ENCODE assay signal across 11 cellular contexts in the genomic region with DNA sequence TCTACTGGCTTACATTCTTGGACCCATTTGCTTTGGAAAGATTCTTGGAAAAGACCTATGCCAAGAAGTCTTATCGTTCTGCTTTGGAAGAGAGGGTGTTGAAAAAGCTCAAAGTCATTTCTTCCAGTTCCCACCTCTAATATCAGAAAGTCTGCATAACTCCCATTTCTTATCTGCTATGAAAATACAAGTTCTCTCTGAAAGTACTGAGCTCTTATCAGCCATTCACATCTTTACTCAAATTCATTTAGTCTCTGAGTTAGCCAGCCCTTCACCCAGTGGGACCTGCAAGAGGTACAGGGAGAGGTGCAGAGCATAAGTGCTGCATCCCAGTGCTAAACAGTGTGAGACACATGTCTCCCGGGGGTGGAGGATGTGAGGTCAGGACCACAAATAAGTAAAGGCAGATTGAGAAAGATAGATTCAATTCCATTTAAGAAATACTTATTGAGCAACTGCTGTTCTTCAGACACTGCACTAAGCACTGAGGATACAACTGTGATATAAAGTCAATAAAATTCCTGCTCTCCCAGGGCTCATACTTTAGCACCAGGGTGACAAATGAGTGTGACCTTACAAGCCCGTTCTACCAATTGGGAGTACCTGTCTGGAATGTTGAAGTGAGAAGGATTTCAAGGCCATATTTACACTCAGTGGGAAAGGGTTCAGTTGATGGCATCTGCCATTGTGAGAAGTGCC.
DNase-seq lines count a peak whose midpoint lies in the region; ATAC-seq and TF ChIP-seq lines count a peak whose summit lies in the region.
"Had no signal": no experiment of that assay in that cellular context is flagged by ENCODE, and none has a peak within 500 bp of the region (broad histone marks: within the 10 kb centered on the region; RNA-seq: fewer than 3 reads in every experiment).

No MANE protein-coding gene starts in this region.

- H4K91ac ChIP-seq in trophoblast cell (ENCODE audit: low read depth, low read length), result no peak overlapping the region

- H2BK120ac ChIP-seq in trophoblast cell (ENCODE audit: insufficient read depth, low read length, poor library complexity), result no peak overlapping the region

- no peaks in the 10 kb centered on the region for H3K9me3 ChIP-seq in CD8-positive, alpha-beta T cell (ENCODE audit: low read length)
- H3K9me3 ChIP-seq in trophoblast cell (ENCODE audit: insufficient read depth, low read depth, low read length), result no peaks in the 10 kb centered on the region
- H3K9me3 ChIP-seq: transverse colon had no signal

- no peak overlapping the region for H2AFZ ChIP-seq in trophoblast cell (ENCODE audit: insufficient read depth, low read length, poor library complexity)

- POLR2A ChIA-PET in CD8-positive, alpha-beta T cell (lab: Charles Lee), result interaction anchor here (0.9 to 1.2 kb wide), 2 partner anchors 13 to 280 kb away, joined by 3 read pairs; no protein-coding TSS in a partner anchor

- in situ Hi-C loops in brain microvascular endothelial cell (cut with HindIII; ENCODE audit: low pct_ligation_motif_present, low sequenced_read_pairs), result no loop called here

- H3K4ac ChIP-seq in trophoblast cell (ENCODE audit: low read depth, low read length), result no peak overlapping the region

- no peak overlapping the region for H3K23ac ChIP-seq in trophoblast cell (ENCODE audit: low read length)

- no peak for TF ChIP-seq CTCF in CD8-positive, alpha-beta T cell (IDR thresholded peaks at IDR 0.05)
- TF ChIP-seq CTCF in brain microvascular endothelial cell (IDR thresholded peaks at IDR 0.05; ENCODE audit: low read depth, low read length, missing control alignments), result no peak

- peak overlapping the region; percentile 18 for H3K27ac Mint-ChIP-seq in CD8-positive, alpha-beta T cell

- no peaks in the 10 kb centered on the region for H3K27me3 ChIP-seq in CD8-positive, alpha-beta T cell (ENCODE audit: insufficient read depth, low read length)
- H3K27me3 ChIP-seq in brain microvascular endothelial cell (replicated peaks) (no peaks in the 10 kb centered on the region), trophoblast cell (ENCODE audit: insufficient read depth, low read length) (no peaks in the 10 kb centered on the region)
- H3K27me3 ChIP-seq: cardiac muscle cell, transverse colon had no signal

- no peak for ATAC-seq in CD8-positive, alpha-beta T cell
- ATAC-seq in GM19467 (IDR thresholded peaks at IDR 0.05; ENCODE audit: unreplicated experiment) (no peak), HG02678 (IDR thresholded peaks at IDR 0.05; ENCODE audit: unreplicated experiment) (no peak), HG02759 (IDR thresholded peaks at IDR 0.05; ENCODE audit: unreplicated experiment) (no peak)
- ATAC-seq: sciatic nerve had no signal

- H4K8ac ChIP-seq in trophoblast cell (ENCODE audit: low read depth, low read length), result no peak overlapping the region

- no peak overlapping the region for H3K9ac ChIP-seq in trophoblast cell (ENCODE audit: low read length)

- H3K36me3 ChIP-seq in CD8-positive, alpha-beta T cell (ENCODE audit: insufficient read depth, low read length), result peaks cover 47% of the 10 kb centered on the region
- no peaks in the 10 kb centered on the region for H3K36me3 ChIP-seq in brain microvascular endothelial cell (replicated peaks)
- H3K36me3 ChIP-seq in trophoblast cell (ENCODE audit: control insufficient read depth in 1 of 2, insufficient read depth in 2 of 2, low read length in 2 of 2), result no peaks in the 10 kb centered on the region
- H3K36me3 ChIP-seq: cardiac muscle cell had no signal

- DNase-seq in CD8-positive, alpha-beta T cell, result no peak
- DNase-seq in NCI-H460 (ENCODE audit: extremely low read depth, low read depth) (peak; percentile 94), brain microvascular endothelial cell (peak; percentile 86), trophoblast cell (peak; percentile 25 to 47), head of caudate nucleus (no peak)
- DNase-seq: transverse colon had no signal

- intact Hi-C loops in CD8-positive, alpha-beta T cell (cut with DNase I, micrococcal nuclease), result no loop called here
- intact Hi-C loops in head of caudate nucleus (cut with DNase I), result no loop called here

- no peak overlapping the region for H3K14ac ChIP-seq in trophoblast cell (ENCODE audit: low read length)

- H3K79me1 ChIP-seq in trophoblast cell (ENCODE audit: low read length), result peaks cover 2% of the 10 kb centered on the region

- H2BK5ac ChIP-seq in trophoblast cell (ENCODE audit: low read depth, low read length, poor library complexity), result no peak overlapping the region

- H3K4me1 ChIP-seq in CD8-positive, alpha-beta T cell (ENCODE audit: insufficient read depth, low read length), result no peaks in the 10 kb centered on the region
- H3K4me1 ChIP-seq in trophoblast cell (ENCODE audit: control insufficient read depth in 1 of 2, insufficient read depth in 2 of 2, low read length in 2 of 2), result peaks cover 12 to 18% of the 10 kb centered on the region in 2 experiments

- H3K27me3 Mint-ChIP-seq in CD8-positive, alpha-beta T cell (ENCODE audit: low read depth), result no peaks in the 10 kb centered on the region

- H3K79me2 ChIP-seq in trophoblast cell (ENCODE audit: control insufficient read depth, insufficient read depth, low read length, poor library complexity), result no peaks in the 10 kb centered on the region

- H3K4me3 Mint-ChIP-seq in CD8-positive, alpha-beta T cell, result no peak overlapping the region

- no peak overlapping the region for H2AK5ac ChIP-seq in trophoblast cell (ENCODE audit: low read length)

- H3K4me1 Mint-ChIP-seq in CD8-positive, alpha-beta T cell (ENCODE audit: low read depth), result peaks cover 25% of the 10 kb centered on the region

- H4K12ac ChIP-seq in trophoblast cell (ENCODE audit: low read depth, low read length), result no peak overlapping the region

- WGBS in trophoblast cell (ENCODE audit: extremely low coverage, insufficient coverage, insufficient read length), result no CpG with 5 or more reads among the region's 3 CpGs

- H3K4me2 ChIP-seq in trophoblast cell (ENCODE audit: low read length), result no peak overlapping the region

- no peak overlapping the region for H2BK12ac ChIP-seq in trophoblast cell (ENCODE audit: low read length)

- no peaks in the 10 kb centered on the region for H3K9me3 Mint-ChIP-seq in CD8-positive, alpha-beta T cell

- CTCF ChIA-PET in CD8-positive, alpha-beta T cell (lab: Charles Lee), result no interaction called here

- peaks cover 75% of the 10 kb centered on the region for H3K36me3 Mint-ChIP-seq in CD8-positive, alpha-beta T cell

- no peak overlapping the region for H3K4me3 ChIP-seq in CD8-positive, alpha-beta T cell (ENCODE audit: low read depth, low read length)
- no peak overlapping the region for H3K4me3 ChIP-seq in brain microvascular endothelial cell (ENCODE audit: low read depth, low read length)
- no peak overlapping the region for H3K4me3 ChIP-seq in trophoblast cell (ENCODE audit: low read depth, low read length)
- H3K4me3 ChIP-seq: cardiac muscle cell, transverse colon had no signal

- H3K18ac ChIP-seq in trophoblast cell (ENCODE audit: low read length), result no peak overlapping the region

- no peak overlapping the region for H3K27ac ChIP-seq in CD8-positive, alpha-beta T cell (ENCODE audit: low read depth, low read length)
- H3K27ac ChIP-seq in brain microvascular endothelial cell, result peak overlapping the region; percentile 88
- no peak overlapping the region for H3K27ac ChIP-seq in trophoblast cell (ENCODE audit: low read depth, low read length)
- H3K27ac ChIP-seq: transverse colon had no signal

Comparison
In these comparisons a context has a peak if more than half of its experiments do, and no peak if none do; other contexts are left out.
1. DNase-seq: peak in NCI-H460 (single experiment), brain microvascular endothelial cell (single experiment) and trophoblast cell (2 of 2); none in CD8-positive, alpha-beta T cell (0 of 7) and head of caudate nucleus (0 of 42).